ENCODE assay signal across 27 cellular contexts in the genomic region with DNA sequence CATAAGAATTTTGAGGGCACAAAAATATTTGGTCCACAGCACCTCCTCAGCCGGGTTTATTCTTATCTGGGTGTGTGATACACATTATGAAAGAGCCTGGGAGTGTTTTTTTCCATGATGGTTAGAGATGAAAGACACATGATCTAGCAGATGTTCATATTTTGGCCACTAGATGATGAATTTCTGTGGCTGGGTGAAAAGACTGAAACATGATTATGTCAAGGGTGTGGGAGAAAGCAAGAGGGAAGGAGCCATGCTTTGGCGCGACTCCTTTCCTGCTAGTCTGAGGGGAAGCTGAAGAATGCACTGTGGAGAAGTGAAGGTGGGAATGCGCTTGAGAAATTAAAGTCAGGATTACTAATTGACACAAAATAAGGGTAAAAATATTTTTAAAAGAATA.
"Had no signal": no experiment of that assay in that cellular context is flagged by ENCODE, and none has a peak within 500 bp of the region (broad histone marks: within the 10 kb centered on the region; RNA-seq: fewer than 3 reads in every experiment).

No MANE protein-coding gene starts in this region.

- H3K9me3 ChIP-seq: MG63 had no signal

- H3K27me3 ChIP-seq: MG63 had no signal

- DNase-seq: activated CD4-positive, alpha-beta T cell treated with anti-CD3 and anti-CD28 coated beads, Interleukin-2, amount 10 ng/mL, durations not matched to agents 24 days and 14 days; activated CD4-positive, alpha-beta T cell treated with anti-CD3 and anti-CD28 coated beads, Interleukin-2, amount 50 U/mL, for 4 hours; activated CD8-positive, alpha-beta T cell treated with anti-CD3 and anti-CD28 coated beads for 36 hours; activated gamma-delta T cell; activated naive CD4-positive, alpha-beta T cell treated with Interleukin-2 at 50 U/mL for 16 hours; activated naive CD8-positive, alpha-beta T cell treated with anti-CD3 and anti-CD28 coated beads, Interleukin-2, amount 10 ng/mL, durations not matched to agents 7 days and 5 days; activated T-cell treated with anti-CD3 and anti-CD28 coated beads, Interleukin-2, amount 50 U/mL, for 1 hour; activated T-cell treated with anti-CD3 and anti-CD28 coated beads, Interleukin-2, amount 50 U/mL, for 72 hours; central memory CD4-positive, alpha-beta T cell; Karpas-422; KBM-7; MG63; NCI-H1092; NCI-H1436 treated with DMSO at 0.1 percent for 48 hours; NCI-H1694 treated with DMSO at 0.1 percent for 48 hours; NCI-H2029; NCI-H345; NCI-H524 treated with DMSO at 0.1 percent for 48 hours; NK-92 treated with Interleukin-12 subunit alpha and Interleukin-12 subunit beta, amount 100 ng/mL, for 24 hours; PC-9; SIG-M5; SW 1271; T-helper 1 cell; T-helper 2 cell; T-helper 9 cell; WERI-Rb-1 had no signal

- H3K36me3 ChIP-seq: MG63, WERI-Rb-1 had no signal

- H2AFZ ChIP-seq: PC-9 had no signal

- H3K4me3 ChIP-seq: MG63, PC-9 had no signal

- H3K4me2 ChIP-seq: PC-9 had no signal

- H3K27ac ChIP-seq: PC-9, RWPE1, WERI-Rb-1 had no signal
